In the genomic region with DNA sequence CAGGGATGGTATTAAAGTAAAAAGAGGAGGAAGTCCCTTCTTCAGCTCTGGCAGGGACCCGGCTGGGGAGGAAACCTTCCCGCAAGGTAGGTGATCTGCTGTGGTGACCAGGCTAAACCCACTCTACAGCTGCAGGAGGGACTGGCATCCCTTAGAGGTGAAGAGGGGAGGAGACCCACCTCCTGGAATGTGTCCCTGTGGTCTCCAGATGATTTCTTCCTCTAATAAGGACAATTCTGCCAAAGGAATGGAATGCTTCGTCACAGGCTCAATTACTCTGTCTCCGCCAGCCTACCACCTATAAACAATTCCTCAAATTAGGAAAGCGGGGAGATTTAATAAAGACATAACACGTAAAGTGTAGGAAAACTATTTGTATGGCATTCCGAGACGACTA, we compare ENCODE assay signal across 8 cellular contexts. TPM values are rescaled to one million over a fixed set of nuclear protein-coding genes. Genes with fewer than 3 reads are reported as not detected.
DNase-seq lines count a peak whose midpoint lies in the region; ATAC-seq and TF ChIP-seq lines count a peak whose summit lies in the region.

No MANE protein-coding gene starts in this region.

- H3K27me3 Mint-ChIP-seq in WTC11 (ENCODE audit: low read depth) (peaks cover 8% of the 10 kb centered on the region), progenitor cell of endocrine pancreas (peaks cover 13% of the 10 kb centered on the region)

- H3K27ac Mint-ChIP-seq in WTC11 (no peak overlapping the region), progenitor cell of endocrine pancreas (peak overlapping the region; percentile 89)

- H3K4me1 Mint-ChIP-seq in WTC11 (peaks cover 37% of the 10 kb centered on the region), progenitor cell of endocrine pancreas (ENCODE audit: low read depth) (peaks cover 29% of the 10 kb centered on the region)

- CTCF ChIA-PET in WTC11 (lab: Charles Lee): interaction anchor here (0.6 to 2.0 kb wide), 31 partner anchors 13 to 454 kb away, joined by 3 to 35 read pairs (median 4); a partner anchor contains a TSS

- H3K36me3 Mint-ChIP-seq in WTC11: no peaks in the 10 kb centered on the region
- H3K36me3 Mint-ChIP-seq in progenitor cell of endocrine pancreas (ENCODE audit: insufficient read depth): no peaks in the 10 kb centered on the region

- ATAC-seq in WTC11: peak; percentile 7
- no peak for ATAC-seq in foreskin keratinocyte
- no peak for ATAC-seq in GM18505 (IDR thresholded peaks at IDR 0.05; ENCODE audit: unreplicated experiment)
- no peak for ATAC-seq in GM18511 (IDR thresholded peaks at IDR 0.05; ENCODE audit: unreplicated experiment)

- peaks cover 10% of the 10 kb centered on the region for H3K4me1 ChIP-seq in foreskin keratinocyte

- TF ChIP-seq CTCF in WTC11 (IDR thresholded peaks at IDR 0.05): no peak
- no peak for TF ChIP-seq CTCF in foreskin keratinocyte (conservative IDR thresholded peaks at IDR 0.05)
- no peak for TF ChIP-seq CTCF in progenitor cell of endocrine pancreas (IDR thresholded peaks at IDR 0.05; ENCODE audit: unreplicated experiment)

- H3K9me3 Mint-ChIP-seq in WTC11: no peaks in the 10 kb centered on the region
- no peaks in the 10 kb centered on the region for H3K9me3 Mint-ChIP-seq in progenitor cell of endocrine pancreas (ENCODE audit: low read depth)

- no peaks in the 10 kb centered on the region for H3K27me3 ChIP-seq in foreskin keratinocyte

- H3K27ac ChIP-seq in foreskin keratinocyte: peak overlapping the region; percentile 14

- DNase-seq in NCI-H146 (lab: John Stamatoyannopoulos, UW) (peak; percentile 27), NCI-H146 treated with DMSO at 0.1 percent for 48 hours (lab: John Stamatoyannopoulos, UW; ENCODE audit: unreplicated experiment) (no peak), WTC11 (ENCODE audit: low spot score) (no peak), foreskin keratinocyte (no peak), progenitor cell of endocrine pancreas (ENCODE audit: low spot score, unreplicated experiment) (no peak), DMS79 treated with DMSO at 0.1 percent for 48 hours (lab: John Stamatoyannopoulos, UW) (no peak)

- POLR2A ChIA-PET in WTC11 (lab: Charles Lee): interaction anchor here (0.7 to 1.0 kb wide), 4 partner anchors 15 to 957 kb away, joined by 3 read pairs; no protein-coding TSS in a partner anchor

- no peak for TF ChIP-seq POLR2A in GM18505 (IDR thresholded peaks at IDR 0.05; ENCODE audit: borderline replicate concordance, extremely low read depth, insufficient read depth, insufficient read length)

- H3K4me3 Mint-ChIP-seq in WTC11: peak overlapping the region; percentile 86
- peak overlapping the region; percentile 82 for H3K4me3 Mint-ChIP-seq in progenitor cell of endocrine pancreas (ENCODE audit: low read depth)

TF ChIP-seq in WTC11, 78 proteins besides CTCF, POLR2A, EP300 and RAD21:
- TF ChIP-seq, protein P1, sequence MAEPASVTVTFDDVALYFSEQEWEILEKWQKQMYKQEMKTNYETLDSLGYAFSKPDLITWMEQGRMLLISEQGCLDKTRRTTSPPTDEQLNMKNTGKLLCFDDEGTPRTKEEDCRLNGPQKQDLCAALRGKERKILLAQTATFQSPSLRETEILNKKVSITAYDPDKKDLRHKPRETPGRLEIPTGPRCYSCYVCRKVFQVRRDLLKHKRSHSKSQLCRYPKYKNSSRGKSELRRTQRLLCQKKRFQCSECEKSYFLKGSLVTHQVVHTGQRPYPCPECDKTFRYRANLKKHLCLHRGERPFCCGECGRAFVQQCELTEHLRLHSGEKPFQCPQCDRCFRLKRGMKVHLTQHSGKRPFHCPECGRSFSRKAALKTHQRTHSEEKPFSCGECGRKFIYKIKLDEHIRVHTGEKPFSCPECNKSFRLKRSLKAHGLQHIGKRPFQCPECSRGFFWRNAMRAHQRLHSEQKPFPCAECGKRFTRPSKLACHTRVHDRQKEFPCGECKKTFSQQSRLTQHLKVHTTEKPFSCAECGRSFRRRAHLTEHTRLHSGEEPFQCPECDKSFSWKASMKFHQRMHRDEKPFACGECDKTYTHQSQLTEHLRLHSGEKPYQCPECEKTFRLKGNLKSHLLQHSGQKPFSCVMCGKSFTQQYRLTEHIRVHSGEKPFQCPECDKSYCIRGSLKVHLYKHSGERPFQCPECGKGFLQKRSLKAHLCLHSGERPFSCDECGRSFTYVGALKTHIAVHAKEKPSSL (CRISPR knock-in tag; conservative IDR thresholded peaks at IDR 0.05): no peak
- TF ChIP-seq, protein P2, sequence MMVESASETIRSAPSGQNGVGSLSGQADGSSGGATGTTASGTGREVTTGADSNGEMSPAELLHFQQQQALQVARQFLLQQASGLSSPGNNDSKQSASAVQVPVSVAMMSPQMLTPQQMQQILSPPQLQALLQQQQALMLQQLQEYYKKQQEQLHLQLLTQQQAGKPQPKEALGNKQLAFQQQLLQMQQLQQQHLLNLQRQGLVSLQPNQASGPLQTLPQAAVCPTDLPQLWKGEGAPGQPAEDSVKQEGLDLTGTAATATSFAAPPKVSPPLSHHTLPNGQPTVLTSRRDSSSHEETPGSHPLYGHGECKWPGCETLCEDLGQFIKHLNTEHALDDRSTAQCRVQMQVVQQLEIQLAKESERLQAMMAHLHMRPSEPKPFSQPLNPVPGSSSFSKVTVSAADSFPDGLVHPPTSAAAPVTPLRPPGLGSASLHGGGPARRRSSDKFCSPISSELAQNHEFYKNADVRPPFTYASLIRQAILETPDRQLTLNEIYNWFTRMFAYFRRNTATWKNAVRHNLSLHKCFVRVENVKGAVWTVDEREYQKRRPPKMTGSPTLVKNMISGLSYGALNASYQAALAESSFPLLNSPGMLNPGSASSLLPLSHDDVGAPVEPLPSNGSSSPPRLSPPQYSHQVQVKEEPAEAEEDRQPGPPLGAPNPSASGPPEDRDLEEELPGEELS (CRISPR knock-in tag; IDR thresholded peaks at IDR 0.05): no peak
- no peak for TF ChIP-seq ZNF121 (CRISPR knock-in tag; IDR thresholded peaks at IDR 0.05)
- TF ChIP-seq, protein P3, sequence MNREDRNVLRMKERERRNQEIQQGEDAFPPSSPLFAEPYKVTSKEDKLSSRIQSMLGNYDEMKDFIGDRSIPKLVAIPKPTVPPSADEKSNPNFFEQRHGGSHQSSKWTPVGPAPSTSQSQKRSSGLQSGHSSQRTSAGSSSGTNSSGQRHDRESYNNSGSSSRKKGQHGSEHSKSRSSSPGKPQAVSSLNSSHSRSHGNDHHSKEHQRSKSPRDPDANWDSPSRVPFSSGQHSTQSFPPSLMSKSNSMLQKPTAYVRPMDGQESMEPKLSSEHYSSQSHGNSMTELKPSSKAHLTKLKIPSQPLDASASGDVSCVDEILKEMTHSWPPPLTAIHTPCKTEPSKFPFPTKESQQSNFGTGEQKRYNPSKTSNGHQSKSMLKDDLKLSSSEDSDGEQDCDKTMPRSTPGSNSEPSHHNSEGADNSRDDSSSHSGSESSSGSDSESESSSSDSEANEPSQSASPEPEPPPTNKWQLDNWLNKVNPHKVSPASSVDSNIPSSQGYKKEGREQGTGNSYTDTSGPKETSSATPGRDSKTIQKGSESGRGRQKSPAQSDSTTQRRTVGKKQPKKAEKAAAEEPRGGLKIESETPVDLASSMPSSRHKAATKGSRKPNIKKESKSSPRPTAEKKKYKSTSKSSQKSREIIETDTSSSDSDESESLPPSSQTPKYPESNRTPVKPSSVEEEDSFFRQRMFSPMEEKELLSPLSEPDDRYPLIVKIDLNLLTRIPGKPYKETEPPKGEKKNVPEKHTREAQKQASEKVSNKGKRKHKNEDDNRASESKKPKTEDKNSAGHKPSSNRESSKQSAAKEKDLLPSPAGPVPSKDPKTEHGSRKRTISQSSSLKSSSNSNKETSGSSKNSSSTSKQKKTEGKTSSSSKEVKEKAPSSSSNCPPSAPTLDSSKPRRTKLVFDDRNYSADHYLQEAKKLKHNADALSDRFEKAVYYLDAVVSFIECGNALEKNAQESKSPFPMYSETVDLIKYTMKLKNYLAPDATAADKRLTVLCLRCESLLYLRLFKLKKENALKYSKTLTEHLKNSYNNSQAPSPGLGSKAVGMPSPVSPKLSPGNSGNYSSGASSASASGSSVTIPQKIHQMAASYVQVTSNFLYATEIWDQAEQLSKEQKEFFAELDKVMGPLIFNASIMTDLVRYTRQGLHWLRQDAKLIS (CRISPR knock-in tag; IDR thresholded peaks at IDR 0.05; ENCODE audit: borderline replicate concordance): no peak
- TF ChIP-seq, protein P4, sequence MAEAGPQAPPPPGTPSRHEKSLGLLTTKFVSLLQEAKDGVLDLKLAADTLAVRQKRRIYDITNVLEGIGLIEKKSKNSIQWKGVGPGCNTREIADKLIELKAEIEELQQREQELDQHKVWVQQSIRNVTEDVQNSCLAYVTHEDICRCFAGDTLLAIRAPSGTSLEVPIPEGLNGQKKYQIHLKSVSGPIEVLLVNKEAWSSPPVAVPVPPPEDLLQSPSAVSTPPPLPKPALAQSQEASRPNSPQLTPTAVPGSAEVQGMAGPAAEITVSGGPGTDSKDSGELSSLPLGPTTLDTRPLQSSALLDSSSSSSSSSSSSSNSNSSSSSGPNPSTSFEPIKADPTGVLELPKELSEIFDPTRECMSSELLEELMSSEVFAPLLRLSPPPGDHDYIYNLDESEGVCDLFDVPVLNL (CRISPR knock-in tag; IDR thresholded peaks at IDR 0.05; ENCODE audit: borderline replicate concordance, low read depth): no peak
- no peak for TF ChIP-seq HMGA2 (CRISPR knock-in tag; IDR thresholded peaks at IDR 0.05)

RNA-seq across cellular contexts. Expression of a gene that starts 0.6 kb away (rescaled TPM):
- total RNA-seq in WTC11 (2021) (41.3 to 44.5 TPM (median 44.3 TPM) in 3 replicates), foreskin keratinocyte (21.7 and 24.8 TPM in 2 replicates), progenitor cell of endocrine pancreas (58.8 and 64.4 TPM in 2 replicates)
- polyA plus RNA-seq in foreskin keratinocyte: 2.6 and 3.8 TPM in 2 replicates

RNA-seq across cellular contexts. Expression of a gene that starts 47.0 kb away (rescaled TPM):
- total RNA-seq in WTC11 (2021): 68.9 to 78.3 TPM (median 72.9 TPM) in 3 replicates
- 48.1 and 55.7 TPM in 2 replicates for total RNA-seq in foreskin keratinocyte
- 22.8 and 24.6 TPM in 2 replicates for polyA plus RNA-seq in foreskin keratinocyte
- total RNA-seq in progenitor cell of endocrine pancreas: 155 TPM in 2 replicates
